13 cellular contexts compared by ENCODE assay signal in genomic region chr20:10508060-10508459, GRCh38.
DNase-seq lines count a peak whose midpoint lies in the region; ATAC-seq and TF ChIP-seq lines count a peak whose summit lies in the region.
"Had no signal": no experiment of that assay in that cellular context is flagged by ENCODE, and none has a peak within 500 bp of the region (broad histone marks: within the 10 kb centered on the region; RNA-seq: fewer than 3 reads in every experiment).

No MANE protein-coding gene starts in this region.

- H3K4me1 Mint-ChIP-seq in HFFc6 (ENCODE audit: low read depth) = peaks cover 57% of the 10 kb centered on the region
- H3K4me1 Mint-ChIP-seq in MCF 10A (ENCODE audit: insufficient read depth, unreplicated experiment) = peaks cover 69% of the 10 kb centered on the region

- WGBS in right lobe of liver (ENCODE audit: insufficient coverage, low coverage, low lambda C conversion rate, missing lambda C conversion rate) = 39% methylated on average over 2 of the region's 4 CpGs

- H3K36me3 ChIP-seq in right lobe of liver = no peaks in the 10 kb centered on the region
- no peaks in the 10 kb centered on the region for H3K36me3 ChIP-seq in thoracic aorta

- H3K27ac ChIP-seq in right lobe of liver (no peak overlapping the region), thoracic aorta (peak overlapping the region; percentile 76 to 87)

- H3K4me3 ChIP-seq in right lobe of liver = no peak overlapping the region
- H3K4me3 ChIP-seq in thoracic aorta = no peak overlapping the region
- H3K4me3 ChIP-seq: dorsolateral prefrontal cortex had no signal

- H3K27me3 ChIP-seq in right lobe of liver (no peaks in the 10 kb centered on the region), thoracic aorta (replicated peaks; ENCODE audit: insufficient read depth) (no peaks in the 10 kb centered on the region)
- H3K27me3 ChIP-seq: dorsolateral prefrontal cortex had no signal

- ATAC-seq in right lobe of liver (peak in 3 of 4 donors; percentile 12 to 40 (median 12)), thoracic aorta (ENCODE audit: insufficient number of reproducible peaks, low FRiP score, low read depth) (no peak), HG03439 (IDR thresholded peaks at IDR 0.05; ENCODE audit: unreplicated experiment) (no peak), HG02588 (IDR thresholded peaks at IDR 0.05; ENCODE audit: unreplicated experiment) (no peak), HG02610 (IDR thresholded peaks at IDR 0.05; ENCODE audit: unreplicated experiment) (no peak)
- ATAC-seq: sciatic nerve had no signal

- CTCF ChIA-PET in MCF 10A (lab: Yijun Ruan, JAX) = interaction anchor here (0.6 to 1.6 kb wide), 4 partner anchors 27 to 163 kb away, joined by 3 to 4 read pairs (median 4); no protein-coding TSS in a partner anchor

- intact Hi-C loops in MCF 10A (cut with micrococcal nuclease) (no loop called here), right lobe of liver (cut with DNase I) (no loop called here)

- no TSS peak for BruUV-seq in MCF 10A (replicated peaks; lab: Mats Ljungman, UMichigan)

- peak overlapping the region; percentile 77; the same call in 1 of the 2 replicates for H3K27ac Mint-ChIP-seq in HFFc6
- peak overlapping the region; percentile 84 for H3K27ac Mint-ChIP-seq in MCF 10A (ENCODE audit: low read depth, unreplicated experiment)

- POLR2A ChIA-PET in MCF 10A (lab: Yijun Ruan, JAX) = interaction anchor here (0.6 to 9.2 kb wide), 10 partner anchors 12 to 163 kb away, joined by 3 to 117 read pairs (median 6); partner anchors contain the start of genes MKKS and SLX4IP

- no peaks in the 10 kb centered on the region for H3K9me3 ChIP-seq in right lobe of liver
- no peaks in the 10 kb centered on the region for H3K9me3 ChIP-seq in thoracic aorta

- peaks cover 3% of the 10 kb centered on the region; the same call in 1 of the 2 replicates for H3K27me3 Mint-ChIP-seq in HFFc6 (ENCODE audit: insufficient read depth)
- H3K27me3 Mint-ChIP-seq in MCF 10A (ENCODE audit: insufficient read depth, unreplicated experiment) = no peaks in the 10 kb centered on the region

- H3K9me3 Mint-ChIP-seq in HFFc6 (no peaks in the 10 kb centered on the region), MCF 10A (ENCODE audit: unreplicated experiment) (no peaks in the 10 kb centered on the region)

- TF ChIP-seq CTCF in HFFc6 (IDR thresholded peaks at IDR 0.05) (no peak), MCF 10A (IDR thresholded peaks at IDR 0.05; ENCODE audit: unreplicated experiment) (no peak), right lobe of liver (IDR thresholded peaks at IDR 0.05) (no peak), thoracic aorta (IDR thresholded peaks at IDR 0.05) (no peak)

- no peak for TF ChIP-seq POLR2A in right lobe of liver (IDR thresholded peaks at IDR 0.05)

- H3K4me1 ChIP-seq in right lobe of liver = peaks cover 0 to 39% (median 20%) of the 10 kb centered on the region in 4 donors
- H3K4me1 ChIP-seq in thoracic aorta (ENCODE audit: control insufficient read depth in 1 of 2, low read depth in 2 of 2) = peaks cover 38 to 69% of the 10 kb centered on the region in 2 donors

- H3K4me3 Mint-ChIP-seq in HFFc6 (no peak overlapping the region), MCF 10A (ENCODE audit: unreplicated experiment) (peak overlapping the region; percentile 41)

- peak; percentile 5 for DNase-seq in HFFc6
- peak; percentile 76 for DNase-seq in MCF 10A (ENCODE audit: unreplicated experiment)
- DNase-seq in right lobe of liver = peak in 2 of 3 donors; percentile 33 to 78
- no peak for DNase-seq in thoracic aorta (ENCODE audit: low spot score)
- DNase-seq in NOMO-1 (lab: John Stamatoyannopoulos, UW; ENCODE audit: unreplicated experiment in 2 of 2) = no peak
- DNase-seq: activated CD4-positive, alpha-beta T cell treated with anti-CD3 and anti-CD28 coated beads for 4 hours; COR-L47; dorsolateral prefrontal cortex; NCI-H1105 treated with DMSO at 0.1 percent for 48 hours had no signal

- H3K36me3 Mint-ChIP-seq in HFFc6 (ENCODE audit: low read depth) (no peaks in the 10 kb centered on the region), MCF 10A (ENCODE audit: insufficient read depth, unreplicated experiment) (no peaks in the 10 kb centered on the region)

Comparison
In these comparisons a context has a peak if more than half of its experiments do, and no peak if none do; other contexts are left out.
1. DNase-seq: peak in HFFc6 (single experiment), MCF 10A (single experiment) and right lobe of liver (2 of 3); none in thoracic aorta (single experiment) and NOMO-1 (0 of 2).
2. ATAC-seq: peak in right lobe of liver (3 of 4); none in thoracic aorta (single experiment), HG03439 (single experiment), HG02588 (single experiment) and HG02610 (single experiment).
3. H3K27ac ChIP-seq: peak in thoracic aorta (2 of 2); none in right lobe of liver (0 of 3).